ENCODE assay signal across 9 cellular contexts in the genomic region with DNA sequence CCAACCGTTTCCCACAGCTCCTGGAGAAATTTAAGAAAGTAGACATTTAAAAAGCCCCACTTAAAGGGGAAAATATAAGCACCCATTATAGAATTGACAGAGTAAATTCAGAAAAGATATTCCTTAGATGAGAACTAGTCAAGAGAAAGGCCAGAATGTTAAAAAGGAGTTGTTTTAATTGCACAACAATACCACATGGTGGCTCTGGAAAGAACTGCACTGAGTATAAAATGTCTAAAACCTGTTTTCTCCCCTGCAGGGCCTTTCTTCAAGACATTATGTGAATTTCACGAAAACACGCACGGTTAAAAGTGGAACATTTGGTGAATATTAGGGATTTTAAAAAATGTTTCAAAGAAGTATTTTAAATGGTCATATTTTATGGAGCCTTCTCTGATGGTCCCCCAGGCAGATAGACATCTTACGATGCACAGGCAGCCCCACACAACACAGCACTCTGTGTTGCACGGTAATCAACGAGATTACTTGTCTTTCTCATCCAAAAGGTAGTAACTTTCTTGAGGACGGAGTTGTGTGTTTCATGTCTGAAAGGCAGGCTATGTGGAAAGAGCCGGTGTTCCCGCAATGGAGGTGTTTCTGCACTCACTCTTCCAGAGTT.
DNase-seq lines count a peak whose midpoint lies in the region; ATAC-seq and TF ChIP-seq lines count a peak whose summit lies in the region.
"Had no signal": no experiment of that assay in that cellular context is flagged by ENCODE, and none has a peak within 500 bp of the region (broad histone marks: within the 10 kb centered on the region; RNA-seq: fewer than 3 reads in every experiment).

No MANE protein-coding gene starts in this region.

- H3K4me3 Mint-ChIP-seq in brain = no peak overlapping the region
- H3K4me3 Mint-ChIP-seq in T-helper 2 cell treated with Interferon-gamma antibody and Interleukin-4, amounts not matched to agents 5 μg/mL and 100 μg/mL, for 36 hours = no peak overlapping the region

- H3K27ac Mint-ChIP-seq in brain = peak overlapping the region in 1 of 5 experiments; percentile 33
- H3K27ac Mint-ChIP-seq in T-helper 2 cell treated with Interferon-gamma antibody and Interleukin-4, amounts not matched to agents 5 μg/mL and 100 μg/mL, for 36 hours = no peak overlapping the region

- no peaks in the 10 kb centered on the region for H3K36me3 Mint-ChIP-seq in brain
- no peaks in the 10 kb centered on the region for H3K36me3 Mint-ChIP-seq in T-helper 2 cell treated with Interferon-gamma antibody and Interleukin-4, amounts not matched to agents 5 μg/mL and 100 μg/mL, for 36 hours (ENCODE audit: low read depth)

- no peak for ATAC-seq in HG02678 (IDR thresholded peaks at IDR 0.05; ENCODE audit: unreplicated experiment)

- peak; percentile 73 to 74 for TF ChIP-seq CTCF in brain (conservative IDR thresholded peaks at IDR 0.05)

- H3K9me3 Mint-ChIP-seq in brain = peaks cover 0 to 8% (median 0%) of the 10 kb centered on the region in 5 experiments
- H3K9me3 Mint-ChIP-seq in T-helper 2 cell treated with Interferon-gamma antibody and Interleukin-4, amounts not matched to agents 5 μg/mL and 100 μg/mL, for 36 hours = no peaks in the 10 kb centered on the region

- H3K4me1 Mint-ChIP-seq in brain = peaks cover 8% of the 10 kb centered on the region
- no peaks in the 10 kb centered on the region for H3K4me1 Mint-ChIP-seq in T-helper 2 cell treated with Interferon-gamma antibody and Interleukin-4, amounts not matched to agents 5 μg/mL and 100 μg/mL, for 36 hours (ENCODE audit: low read depth)

- peak; percentile 38 for DNase-seq in AG08396 (ENCODE audit: low spot score)
- DNase-seq in Kasumi-1 (lab: John Stamatoyannopoulos, UW) = peak; percentile 47 to 72
- DNase-seq in left kidney (ENCODE audit: low read depth, low spot score) = peak; percentile 22
- DNase-seq in stimulated activated naive CD4-positive, alpha-beta T cell (lab: John Stamatoyannopoulos, UW) = no peak
- DNase-seq in T-helper 2 cell treated with Interferon-gamma antibody and Interleukin-4, amounts not matched to agents 5 μg/mL and 100 μg/mL, for 36 hours (ENCODE audit: low spot score) = no peak
- DNase-seq in T-helper 1 cell = no peak
- DNase-seq: activated T-cell treated with anti-CD3 and anti-CD28 coated beads, Interleukin-2, amount 50 U/mL, for 1 hour had no signal

- H3K27me3 Mint-ChIP-seq in brain = peaks cover 6% of the 10 kb centered on the region
- H3K27me3 Mint-ChIP-seq in T-helper 2 cell treated with Interferon-gamma antibody and Interleukin-4, amounts not matched to agents 5 μg/mL and 100 μg/mL, for 36 hours (ENCODE audit: low read depth) = no peaks in the 10 kb centered on the region

Comparison
In these comparisons a context has a peak if more than half of its experiments do, and no peak if none do; other contexts are left out.
1. DNase-seq: peak in AG08396 (single experiment), Kasumi-1 (2 of 2) and left kidney (single experiment); none in stimulated activated naive CD4-positive, alpha-beta T cell (0 of 6), T-helper 2 cell treated with Interferon-gamma antibody and Interleukin-4, amounts not matched to agents 5 μg/mL and 100 μg/mL, for 36 hours (single experiment) and T-helper 1 cell (0 of 5).